10 cellular contexts compared by ENCODE assay signal in the genomic region with DNA sequence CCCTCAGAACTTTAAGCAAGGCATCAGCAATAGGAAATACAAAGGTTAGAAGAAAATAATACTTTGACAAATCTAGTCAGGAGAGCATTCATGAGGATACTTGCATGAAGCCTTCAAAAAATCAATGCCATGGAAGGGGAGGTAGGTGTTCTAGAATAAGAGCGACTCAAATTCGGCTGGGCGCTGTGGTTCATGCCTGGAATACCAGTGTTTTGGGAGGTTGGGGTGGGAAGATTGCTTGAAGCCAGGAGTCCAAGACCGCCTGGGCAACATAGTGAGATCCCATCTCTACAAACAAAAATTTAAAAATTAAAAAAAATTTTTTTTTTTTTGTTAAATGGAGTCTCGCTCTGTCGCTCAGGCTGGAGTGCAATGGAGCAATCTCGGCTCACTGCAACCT. TPM values are rescaled to one million over a fixed set of nuclear protein-coding genes. Genes with fewer than 3 reads are reported as not detected.
"Had no signal": no experiment of that assay in that cellular context is flagged by ENCODE, and none has a peak within 500 bp of the region (broad histone marks: within the 10 kb centered on the region; RNA-seq: fewer than 3 reads in every experiment).

No MANE protein-coding gene starts in this region.

- H3K27ac ChIP-seq: GM23248 had no signal

- H3K36me3 ChIP-seq: HAP-1 had no signal

- ATAC-seq: HCT116, K562 had no signal

- H3K4me1 ChIP-seq: HAP-1 had no signal

- H3K4me3 ChIP-seq: GM23248, HAP-1, K562 had no signal

- DNase-seq: GM23248, GOT3, H7, HFFc6, IMR-90, KG1 had no signal

RNA-seq across cellular contexts. Expression of a gene that starts 21.8 kb away (rescaled TPM):
- total RNA-seq: GM23248, HFFc6, HT-29, IMR-90 had no signal
- polyA plus RNA-seq: GM23248 had no signal
